ENCODE assay signal across 14 cellular contexts in the genomic region with DNA sequence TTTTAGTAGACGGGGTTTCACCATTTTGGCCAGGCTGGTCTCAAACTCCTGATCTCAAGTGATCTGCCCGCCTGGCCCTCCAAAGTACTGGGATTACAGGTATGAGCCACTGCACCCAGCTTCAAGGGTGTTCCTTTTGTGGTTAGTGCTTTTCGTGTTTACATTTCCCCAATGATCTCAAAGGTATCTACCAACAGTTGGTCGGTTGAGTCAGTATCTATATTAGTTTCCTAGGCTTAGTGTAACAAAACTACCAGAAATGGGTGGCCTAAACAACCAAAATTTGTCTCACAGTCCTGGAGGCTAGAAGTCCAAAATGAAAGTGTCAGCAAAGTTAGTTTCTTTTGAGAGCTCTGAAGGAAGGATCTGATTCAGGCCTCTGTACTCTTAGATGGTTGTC. TPM values are rescaled to one million over a fixed set of nuclear protein-coding genes. Genes with fewer than 3 reads are reported as not detected.
DNase-seq lines count a peak whose midpoint lies in the region; ATAC-seq and TF ChIP-seq lines count a peak whose summit lies in the region.
"Had no signal": no experiment of that assay in that cellular context is flagged by ENCODE, and none has a peak within 500 bp of the region (broad histone marks: within the 10 kb centered on the region; RNA-seq: fewer than 3 reads in every experiment).

No MANE protein-coding gene starts in this region.

- no peak for TF ChIP-seq POLR2A in adrenal gland (IDR thresholded peaks at IDR 0.05)

- no peak overlapping the region for H3K4me3 Mint-ChIP-seq in CD8-positive, alpha-beta T cell

- intact Hi-C loops in CD8-positive, alpha-beta T cell (cut with DNase I, micrococcal nuclease): no loop called here
- intact Hi-C loops in adrenal gland (cut with DNase I): no loop called here
- intact Hi-C loops in left ventricle myocardium superior (cut with micrococcal nuclease): no loop called here

- POLR2A ChIA-PET in CD8-positive, alpha-beta T cell (lab: Charles Lee): no interaction called here

- no peaks in the 10 kb centered on the region for H3K27me3 ChIP-seq in CD8-positive, alpha-beta T cell (ENCODE audit: insufficient read depth, low read length)
- H3K27me3 ChIP-seq in adrenal gland: no peaks in the 10 kb centered on the region
- H3K27me3 ChIP-seq: BLaER1, cardiac muscle cell had no signal

- no peaks in the 10 kb centered on the region for H3K9me3 ChIP-seq in CD8-positive, alpha-beta T cell (ENCODE audit: low read length)
- no peaks in the 10 kb centered on the region for H3K9me3 ChIP-seq in adrenal gland (replicated peaks in 1 of 3)
- H3K9me3 ChIP-seq: BLaER1 had no signal

- H3K4me3 ChIP-seq in CD8-positive, alpha-beta T cell (ENCODE audit: low read depth, low read length): no peak overlapping the region
- no peak overlapping the region for H3K4me3 ChIP-seq in adrenal gland
- H3K4me3 ChIP-seq: BLaER1, cardiac muscle cell had no signal

- no peak overlapping the region for H3K27ac ChIP-seq in CD8-positive, alpha-beta T cell (ENCODE audit: low read depth, low read length)
- H3K27ac ChIP-seq in adrenal gland: no peak overlapping the region
- H3K27ac ChIP-seq: BLaER1, cardiac muscle cell had no signal

- DNase-seq in CD8-positive, alpha-beta T cell: no peak
- DNase-seq in adrenal gland (no peak), left ventricle myocardium superior (no peak), D341Med (ENCODE audit: low spot score) (no peak), NCI-H1694 treated with DMSO at 0.1 percent for 48 hours (lab: John Stamatoyannopoulos, UW) (no peak)
- DNase-seq: NCI-H187 treated with DMSO at 0.1 percent for 48 hours, retina, trophoblast cell had no signal

- WGBS in adrenal gland, 4 donors: 88 to 97% (median 92%) methylated on average over 4 of the region's 4 CpGs

- peaks cover 24% of the 10 kb centered on the region for H3K36me3 ChIP-seq in CD8-positive, alpha-beta T cell (ENCODE audit: insufficient read depth, low read length)
- H3K36me3 ChIP-seq in adrenal gland (replicated peaks in 1 of 2): peaks cover 0 to 59% of the 10 kb centered on the region in 2 donors

- H3K36me3 Mint-ChIP-seq in CD8-positive, alpha-beta T cell: peaks cover 72% of the 10 kb centered on the region

- ATAC-seq in CD8-positive, alpha-beta T cell: no peak
- ATAC-seq in GM18868 (IDR thresholded peaks at IDR 0.05; ENCODE audit: unreplicated experiment) (peak; percentile 63), HG02571 (IDR thresholded peaks at IDR 0.05; ENCODE audit: unreplicated experiment) (peak; percentile 46), HG03460 (IDR thresholded peaks at IDR 0.05; ENCODE audit: unreplicated experiment) (peak; percentile 51), left ventricle myocardium superior (no peak)

- H3K4me1 ChIP-seq in CD8-positive, alpha-beta T cell (ENCODE audit: insufficient read depth, low read length): no peaks in the 10 kb centered on the region
- no peaks in the 10 kb centered on the region for H3K4me1 ChIP-seq in adrenal gland (replicated peaks in 1 of 2)

- no peak for TF ChIP-seq CTCF in CD8-positive, alpha-beta T cell (IDR thresholded peaks at IDR 0.05)
- TF ChIP-seq CTCF in adrenal gland (IDR thresholded peaks at IDR 0.05): no peak

- CTCF ChIA-PET in CD8-positive, alpha-beta T cell (lab: Charles Lee): no interaction called here

- H3K4me1 Mint-ChIP-seq in CD8-positive, alpha-beta T cell (ENCODE audit: low read depth): peaks cover 5% of the 10 kb centered on the region

- no peaks in the 10 kb centered on the region for H3K9me3 Mint-ChIP-seq in CD8-positive, alpha-beta T cell

- no peaks in the 10 kb centered on the region for H3K27me3 Mint-ChIP-seq in CD8-positive, alpha-beta T cell (ENCODE audit: low read depth)

- peak overlapping the region; percentile 49 for H3K27ac Mint-ChIP-seq in CD8-positive, alpha-beta T cell

RNA-seq across cellular contexts. Expression of gene CASP8AP2, which starts 30.1 kb away (rescaled TPM):
- 10 to 100 TPM; 13.1 to 14.8 TPM for total RNA-seq in CD8-positive, alpha-beta T cell
- total RNA-seq in adrenal gland (10 to 100 TPM in 3 of 8 donors, 1 to 10 TPM in 5; 4.8 to 13.1 (median 9.5) TPM), left ventricle myocardium superior (14.4 TPM)
- polyA plus RNA-seq in adrenal gland: 1 to 10 TPM; 5.0 to 8.9 (median 6.6) TPM

RNA-seq across cellular contexts. Expression of gene GJA10, which starts 34.5 kb away (rescaled TPM):
- not detected for total RNA-seq in CD8-positive, alpha-beta T cell
- not detected for total RNA-seq in adrenal gland
- not detected for polyA plus RNA-seq in adrenal gland
- total RNA-seq in left ventricle myocardium superior: not detected
- total RNA-seq: cardiac muscle cell had no signal
- polyA plus RNA-seq: cardiac muscle cell, esophagus had no signal

RNA-seq across cellular contexts. Expression of gene MDN1, which starts 40.1 kb away (rescaled TPM):
- 10 to 100 TPM; 39.5 to 43.2 TPM for total RNA-seq in CD8-positive, alpha-beta T cell
- total RNA-seq in adrenal gland (10 to 100 TPM; 15.0 to 31.6 (median 25.9) TPM), left ventricle myocardium superior (23.9 TPM)
- 10 to 100 TPM; 20.1 to 74.1 (median 39.2) TPM for polyA plus RNA-seq in adrenal gland

Comparison
In these comparisons a context has a peak if more than half of its experiments do, and no peak if none do; other contexts are left out.
1. ATAC-seq: peak in GM18868 (single experiment), HG02571 (single experiment) and HG03460 (single experiment); none in CD8-positive, alpha-beta T cell (single experiment) and left ventricle myocardium superior (single experiment).